1 cellular context compared by ENCODE assay signal in the genomic region with DNA sequence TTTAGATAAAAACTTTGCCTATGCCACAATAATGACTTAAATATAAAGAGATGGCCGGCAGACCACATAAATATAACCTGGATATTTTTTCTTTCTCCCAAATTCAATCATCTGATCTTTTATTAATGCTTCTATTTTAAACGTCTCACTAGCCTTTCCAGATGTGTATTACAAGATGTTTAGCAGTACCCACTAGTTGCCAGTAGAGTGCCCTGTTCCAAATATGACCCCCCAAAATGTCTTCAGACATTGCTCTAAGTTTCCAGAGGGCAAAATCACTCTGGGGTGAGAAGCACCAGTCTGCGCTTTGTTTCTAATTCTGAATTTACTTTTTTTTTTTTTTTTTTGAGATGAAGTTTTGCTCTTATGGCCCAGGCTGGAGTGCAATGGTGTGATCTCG.
TF ChIP-seq lines count a peak whose summit lies in the region.

No MANE protein-coding gene starts in this region.

TF ChIP-seq in WTC11, 78 proteins besides CTCF, POLR2A, EP300 and RAD21 (continued from another document):
- TF ChIP-seq STAT6 (CRISPR knock-in tag; conservative IDR thresholded peaks at IDR 0.05; ENCODE audit: low read depth) (no peak), ZNF317 (CRISPR knock-in tag; IDR thresholded peaks at IDR 0.05; ENCODE audit: borderline replicate concordance, low read depth) (no peak), ERG (CRISPR knock-in tag; IDR thresholded peaks at IDR 0.05) (no peak), ZNF532 (CRISPR knock-in tag; IDR thresholded peaks at IDR 0.05; ENCODE audit: borderline replicate concordance) (no peak), RORB (CRISPR knock-in tag; IDR thresholded peaks at IDR 0.05) (no peak), ZNF671 (CRISPR knock-in tag; IDR thresholded peaks at IDR 0.05) (no peak), ZNF423 (CRISPR knock-in tag; IDR thresholded peaks at IDR 0.05) (no peak), CDX4 (CRISPR knock-in tag; IDR thresholded peaks at IDR 0.05; ENCODE audit: borderline replicate concordance) (no peak), GABPB1 (CRISPR knock-in tag; IDR thresholded peaks at IDR 0.05) (no peak), SMAD3 (CRISPR knock-in tag; IDR thresholded peaks at IDR 0.05; ENCODE audit: borderline replicate concordance) (no peak), NR1H2 (CRISPR knock-in tag; IDR thresholded peaks at IDR 0.05) (no peak), ETV6 (CRISPR knock-in tag; IDR thresholded peaks at IDR 0.05) (no peak), MLX (CRISPR knock-in tag; IDR thresholded peaks at IDR 0.05) (no peak)
- TF ChIP-seq, protein P1, sequence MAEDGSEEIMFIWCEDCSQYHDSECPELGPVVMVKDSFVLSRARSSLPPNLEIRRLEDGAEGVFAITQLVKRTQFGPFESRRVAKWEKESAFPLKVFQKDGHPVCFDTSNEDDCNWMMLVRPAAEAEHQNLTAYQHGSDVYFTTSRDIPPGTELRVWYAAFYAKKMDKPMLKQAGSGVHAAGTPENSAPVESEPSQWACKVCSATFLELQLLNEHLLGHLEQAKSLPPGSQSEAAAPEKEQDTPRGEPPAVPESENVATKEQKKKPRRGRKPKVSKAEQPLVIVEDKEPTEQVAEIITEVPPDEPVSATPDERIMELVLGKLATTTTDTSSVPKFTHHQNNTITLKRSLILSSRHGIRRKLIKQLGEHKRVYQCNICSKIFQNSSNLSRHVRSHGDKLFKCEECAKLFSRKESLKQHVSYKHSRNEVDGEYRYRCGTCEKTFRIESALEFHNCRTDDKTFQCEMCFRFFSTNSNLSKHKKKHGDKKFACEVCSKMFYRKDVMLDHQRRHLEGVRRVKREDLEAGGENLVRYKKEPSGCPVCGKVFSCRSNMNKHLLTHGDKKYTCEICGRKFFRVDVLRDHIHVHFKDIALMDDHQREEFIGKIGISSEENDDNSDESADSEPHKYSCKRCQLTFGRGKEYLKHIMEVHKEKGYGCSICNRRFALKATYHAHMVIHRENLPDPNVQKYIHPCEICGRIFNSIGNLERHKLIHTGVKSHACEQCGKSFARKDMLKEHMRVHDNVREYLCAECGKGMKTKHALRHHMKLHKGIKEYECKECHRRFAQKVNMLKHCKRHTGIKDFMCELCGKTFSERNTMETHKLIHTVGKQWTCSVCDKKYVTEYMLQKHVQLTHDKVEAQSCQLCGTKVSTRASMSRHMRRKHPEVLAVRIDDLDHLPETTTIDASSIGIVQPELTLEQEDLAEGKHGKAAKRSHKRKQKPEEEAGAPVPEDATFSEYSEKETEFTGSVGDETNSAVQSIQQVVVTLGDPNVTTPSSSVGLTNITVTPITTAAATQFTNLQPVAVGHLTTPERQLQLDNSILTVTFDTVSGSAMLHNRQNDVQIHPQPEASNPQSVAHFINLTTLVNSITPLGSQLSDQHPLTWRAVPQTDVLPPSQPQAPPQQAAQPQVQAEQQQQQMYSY (CRISPR knock-in tag; IDR thresholded peaks at IDR 0.05), result no peak
